12 cellular contexts compared by ENCODE assay signal in genomic region chr10:52443419-52444388, GRCh38.
A peak's percentile ranks its signal among the peaks of the same experiment; 100 is the strongest.
DNase-seq lines count a peak whose midpoint lies in the region; ATAC-seq and TF ChIP-seq lines count a peak whose summit lies in the region.
"Had no signal": no experiment of that assay in that cellular context is flagged by ENCODE, and none has a peak within 500 bp of the region (broad histone marks: within the 10 kb centered on the region; RNA-seq: fewer than 3 reads in every experiment).

No MANE protein-coding gene starts in this region.

- H3K27me3 Mint-ChIP-seq in CD4-positive, alpha-beta memory T cell = no peaks in the 10 kb centered on the region
- H3K27me3 Mint-ChIP-seq: CD4-positive, CD25-positive, alpha-beta regulatory T cell had no signal

- peak; percentile 65 for DNase-seq in AG04449 (ENCODE audit: low read depth, low spot score)
- peak; percentile 70 for DNase-seq in HT-29 (ENCODE audit: low spot score)
- peak; percentile 95 to 96 for DNase-seq in cardiac fibroblast (ENCODE audit: low read depth in 2 of 2)
- no peak for DNase-seq in lung (ENCODE audit: low spot score)
- DNase-seq in dorsolateral prefrontal cortex = no peak
- DNase-seq in CD4-positive, alpha-beta memory T cell = no peak
- DNase-seq in NK-92 (lab: John Stamatoyannopoulos, UW; ENCODE audit: unreplicated experiment) = no peak
- DNase-seq: anterior cingulate cortex; CD4-positive, CD25-positive, alpha-beta regulatory T cell; NCI-H2107 had no signal

- H3K27ac ChIP-seq in lung (ENCODE audit: low read depth in 1 of 2, low read length in 1 of 2) = peak overlapping the region in 1 of 2 donors; percentile 33
- H3K27ac ChIP-seq in dorsolateral prefrontal cortex = no peak overlapping the region
- no peak overlapping the region for H3K27ac ChIP-seq in CD4-positive, alpha-beta memory T cell (ENCODE audit: low read depth, low read length)
- H3K27ac ChIP-seq: neutrophil had no signal

- POLR2A ChIA-PET in AG04449 (lab: Yijun Ruan, JAX) = no interaction called here
- POLR2A ChIA-PET in CD4-positive, alpha-beta memory T cell (lab: Charles Lee; ENCODE audit: partially characterized antibody) = no interaction called here

- TF ChIP-seq CTCF in AG04449 (IDR thresholded peaks at IDR 0.05; ENCODE audit: insufficient read depth, low read length, missing control alignments) (no peak), cardiac fibroblast (IDR thresholded peaks at IDR 0.05; ENCODE audit: low read depth, low read length) (no peak), lung (IDR thresholded peaks at IDR 0.05; ENCODE audit: control extremely low read depth, extremely low read depth) (no peak), dorsolateral prefrontal cortex (IDR thresholded peaks at IDR 0.05 in 54 of 56, conservative IDR thresholded peaks at IDR 0.05 in 2 of 56; ENCODE audit: low read depth in 1 of 56, partially characterized antibody in 56 of 56) (no peak)

- intact Hi-C loops in dorsolateral prefrontal cortex (cut with DNase I) = no loop called here
- intact Hi-C loops in CD4-positive, alpha-beta memory T cell (cut with micrococcal nuclease) = no loop called here

- ATAC-seq in lung (ENCODE audit: insufficient read depth, low FRiP score) (peak; percentile 27), GM21717 (IDR thresholded peaks at IDR 0.05; ENCODE audit: unreplicated experiment) (no peak)

- no peak overlapping the region for H3K4me3 Mint-ChIP-seq in CD4-positive, alpha-beta memory T cell
- H3K4me3 Mint-ChIP-seq: CD4-positive, CD25-positive, alpha-beta regulatory T cell had no signal

- H3K36me3 Mint-ChIP-seq in CD4-positive, alpha-beta memory T cell = no peaks in the 10 kb centered on the region
- H3K36me3 Mint-ChIP-seq: CD4-positive, CD25-positive, alpha-beta regulatory T cell had no signal

- H3K4me1 Mint-ChIP-seq in CD4-positive, alpha-beta memory T cell = no peaks in the 10 kb centered on the region
- H3K4me1 Mint-ChIP-seq: CD4-positive, CD25-positive, alpha-beta regulatory T cell had no signal

- H3K27me3 ChIP-seq in lung (ENCODE audit: control insufficient read depth, insufficient read depth) (no peaks in the 10 kb centered on the region), dorsolateral prefrontal cortex (peaks cover 0 to 7% (median 0%) of the 10 kb centered on the region in 45 donors)
- no peaks in the 10 kb centered on the region for H3K27me3 ChIP-seq in CD4-positive, alpha-beta memory T cell (ENCODE audit: insufficient read depth, low read length)
- H3K27me3 ChIP-seq: neutrophil had no signal

- no peaks in the 10 kb centered on the region for H3K36me3 ChIP-seq in lung (ENCODE audit: control insufficient read depth in 2 of 2, insufficient read depth in 2 of 2, low read length in 2 of 2)
- no peaks in the 10 kb centered on the region for H3K36me3 ChIP-seq in CD4-positive, alpha-beta memory T cell (ENCODE audit: insufficient read depth, low read length)
- H3K36me3 ChIP-seq: neutrophil had no signal

- H3K9me3 ChIP-seq in lung (ENCODE audit: control insufficient read depth in 2 of 2, insufficient read depth in 1 of 2, low read length in 1 of 2) = no peaks in the 10 kb centered on the region
- H3K9me3 ChIP-seq in CD4-positive, alpha-beta memory T cell (ENCODE audit: control insufficient read depth in 1 of 2, low read length in 2 of 2) = no peaks in the 10 kb centered on the region
- H3K9me3 ChIP-seq: neutrophil had no signal

- no peaks in the 10 kb centered on the region for H3K4me1 ChIP-seq in lung (ENCODE audit: control insufficient read depth in 2 of 2, insufficient read depth in 2 of 2, low read length in 2 of 2)
- H3K4me1 ChIP-seq in CD4-positive, alpha-beta memory T cell (ENCODE audit: insufficient read depth, low read length) = no peaks in the 10 kb centered on the region

- H3K4me3 ChIP-seq in AG04449 (ENCODE audit: low read depth, low read length) (no peak overlapping the region), cardiac fibroblast (replicated peaks in 1 of 2; ENCODE audit: low read depth in 2 of 2, low read length in 2 of 2) (no peak overlapping the region), lung (no peak overlapping the region), dorsolateral prefrontal cortex (no peak overlapping the region)
- no peak overlapping the region for H3K4me3 ChIP-seq in CD4-positive, alpha-beta memory T cell (ENCODE audit: low read length in 2 of 2)

- 61 to 75% methylated on average over 3 of the region's 3 CpGs for WGBS in lung, 2 donors

- peaks cover 0 to 10% (median 0%) of the 10 kb centered on the region in 8 donors for H3K9me3 Mint-ChIP-seq in CD4-positive, alpha-beta memory T cell

- CTCF ChIA-PET in AG04449 (lab: Yijun Ruan, JAX) = interaction anchor here (1.8 kb wide), 1 partner anchor 136 kb away, joined by 6 read pairs; no protein-coding TSS in a partner anchor
- CTCF ChIA-PET in CD4-positive, alpha-beta memory T cell (lab: Charles Lee; ENCODE audit: partially characterized antibody) = no interaction called here

- no peak overlapping the region for H3K27ac Mint-ChIP-seq in CD4-positive, alpha-beta memory T cell
- H3K27ac Mint-ChIP-seq: CD4-positive, CD25-positive, alpha-beta regulatory T cell had no signal

Comparison
In these comparisons a context has a peak if more than half of its experiments do, and no peak if none do; other contexts are left out.
1. DNase-seq: peak in AG04449 (single experiment), HT-29 (single experiment) and cardiac fibroblast (2 of 2); none in lung (single experiment), dorsolateral prefrontal cortex (0 of 10), CD4-positive, alpha-beta memory T cell (0 of 5) and NK-92 (single experiment).